Comparison of ENCODE assay signal across 11 cellular contexts in genomic region chr4:103996059-103996458, GRCh38.
DNase-seq lines count a peak whose midpoint lies in the region; FAIRE-seq and TF ChIP-seq lines count a peak whose summit lies in the region.
"Had no signal": no experiment of that assay in that cellular context is flagged by ENCODE, and none has a peak within 500 bp of the region (broad histone marks: within the 10 kb centered on the region; RNA-seq: fewer than 3 reads in every experiment).

No MANE protein-coding gene starts in this region.

- no peaks in the 10 kb centered on the region for H3K9me3 ChIP-seq in neuron (ENCODE audit: low read length)
- peaks cover 0 to 11% (median 0%) of the 10 kb centered on the region in 4 donors for H3K9me3 ChIP-seq in tibial nerve
- H3K9me3 ChIP-seq: Peyer's patch had no signal

- no peak for TF ChIP-seq POLR2A in H54 (IDR thresholded peaks at IDR 0.05; ENCODE audit: low read depth, low read length)
- no peak for TF ChIP-seq POLR2A in tibial nerve (IDR thresholded peaks at IDR 0.05)

- peak; percentile 76 for FAIRE-seq in H54 (lab: Jason Lieb, UNC)

- H3K4me1 ChIP-seq in neuron (ENCODE audit: insufficient read depth, low read length) (peaks cover 17% of the 10 kb centered on the region), tibial nerve (peaks cover 0 to 8% (median 1%) of the 10 kb centered on the region in 4 donors)
- H3K4me1 ChIP-seq: heart left ventricle, Peyer's patch had no signal

- H3K36me3 ChIP-seq in neuron (ENCODE audit: insufficient read depth, low read length) = no peaks in the 10 kb centered on the region
- no peaks in the 10 kb centered on the region for H3K36me3 ChIP-seq in tibial nerve
- H3K36me3 ChIP-seq: heart left ventricle, Peyer's patch had no signal

- 10 to 13% methylated on average over 2 of the region's 2 CpGs for WGBS in tibial nerve, 2 donors

- H3K27me3 ChIP-seq in dorsolateral prefrontal cortex (no peaks in the 10 kb centered on the region), neuron (ENCODE audit: insufficient read depth, low read length) (no peaks in the 10 kb centered on the region), tibial nerve (no peaks in the 10 kb centered on the region)
- H3K27me3 ChIP-seq: heart left ventricle, Peyer's patch had no signal

- H3K4me3 ChIP-seq in dorsolateral prefrontal cortex (peak overlapping the region in 31 of 59 donors; percentile 0 to 44 (median 18)), neuron (ENCODE audit: low read length) (peak overlapping the region; percentile 38), tibial nerve (no peak overlapping the region)
- H3K4me3 ChIP-seq: heart left ventricle, Peyer's patch had no signal

- no peak for TF ChIP-seq EP300 in tibial nerve (IDR thresholded peaks at IDR 0.05)

- TF ChIP-seq CTCF in dorsolateral prefrontal cortex (IDR thresholded peaks at IDR 0.05 in 54 of 56, conservative IDR thresholded peaks at IDR 0.05 in 2 of 56; ENCODE audit: low read depth in 1 of 56, partially characterized antibody in 56 of 56) (peak in 48 of 56 donors; percentile 6 to 72 (median 42)), tibial nerve (IDR thresholded peaks at IDR 0.05) (no peak)

- intact Hi-C loops in dorsolateral prefrontal cortex (cut with DNase I) = loop anchor here in 1 of 2 donors (5.0 kb wide), 2 partner anchors 866 to 1476 kb away; partner anchors contain the start of gene PPA2

- H3K27ac ChIP-seq in dorsolateral prefrontal cortex = peak overlapping the region in 30 of 59 donors; percentile 2 to 80 (median 48)
- no peak overlapping the region for H3K27ac ChIP-seq in tibial nerve
- H3K27ac ChIP-seq: heart left ventricle, Peyer's patch had no signal

- DNase-seq in H54 (ENCODE audit: insufficient read length, low spot score) (peak; percentile 0), NCI-H69 (lab: John Stamatoyannopoulos, UW) (peak; percentile 70), dorsolateral prefrontal cortex (no peak), NCI-H2029 treated with DMSO at 0.1 percent for 48 hours (lab: John Stamatoyannopoulos, UW) (no peak), tibial nerve (ENCODE audit: low spot score in 2 of 2) (no peak), NCI-H187 (lab: John Stamatoyannopoulos, UW) (no peak), NCI-H2029 (lab: John Stamatoyannopoulos, UW) (no peak)
- DNase-seq: heart left ventricle; Peyer's patch; stimulated activated CD4-positive, alpha-beta T cell treated with anti-CD3 and anti-CD28 coated beads, Interleukin-1b, Interleukin-23, amount 100 ng/mL, for 48 hours had no signal

- H2AFZ ChIP-seq in neuron (ENCODE audit: low read depth, low read length) = peak overlapping the region; percentile 93

Comparison
In these comparisons a context has a peak if more than half of its experiments do, and no peak if none do; other contexts are left out.
1. DNase-seq: peak in H54 (single experiment) and NCI-H69 (single experiment); none in dorsolateral prefrontal cortex (0 of 10), NCI-H2029 treated with DMSO at 0.1 percent for 48 hours (single experiment), tibial nerve (0 of 2), NCI-H187 (0 of 2) and NCI-H2029 (single experiment).
2. H3K27ac ChIP-seq: peak in dorsolateral prefrontal cortex (30 of 59); none in tibial nerve (0 of 4).
3. H3K4me3 ChIP-seq: peak in dorsolateral prefrontal cortex (31 of 59) and neuron (single experiment); none in tibial nerve (0 of 4).
4. CTCF ChIP-seq: peak in dorsolateral prefrontal cortex (48 of 56); none in tibial nerve (0 of 5).